18 cellular contexts compared by ENCODE assay signal in the genomic region with DNA sequence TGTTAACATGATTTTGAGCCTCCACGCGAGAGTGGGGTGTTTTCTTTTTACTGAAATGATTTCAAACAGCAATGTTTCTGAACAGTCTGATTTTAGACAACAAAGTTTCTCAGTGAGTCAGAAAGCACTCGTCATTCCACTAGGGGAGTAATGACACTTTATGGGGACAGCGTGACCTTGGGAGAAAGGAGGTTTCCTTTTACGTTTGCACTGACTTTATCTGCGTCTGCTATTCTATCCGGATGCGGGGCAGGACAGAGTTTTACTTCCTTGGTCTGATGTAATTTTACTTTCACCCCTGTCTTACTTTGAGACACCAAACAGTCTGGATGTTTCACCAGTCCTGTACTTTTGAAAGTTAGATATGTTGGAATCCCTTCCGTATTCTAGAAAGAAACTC. TPM values are rescaled to one million over a fixed set of nuclear protein-coding genes. Genes with fewer than 3 reads are reported as not detected.
DNase-seq lines count a peak whose midpoint lies in the region; ATAC-seq and TF ChIP-seq lines count a peak whose summit lies in the region.
"Had no signal": no experiment of that assay in that cellular context is flagged by ENCODE, and none has a peak within 500 bp of the region (broad histone marks: within the 10 kb centered on the region; RNA-seq: fewer than 3 reads in every experiment).

No MANE protein-coding gene starts in this region.

- peak in 1 of 2 donors; percentile 84 for TF ChIP-seq POLR2A in adrenal gland (IDR thresholded peaks at IDR 0.05)

- H3K9ac ChIP-seq in liver (ENCODE audit: low read depth in 1 of 2, low read length in 2 of 2) = no peak overlapping the region

- H3K4me3 ChIP-seq in adrenal gland (peak overlapping the region in 1 of 4 donors; percentile 27), liver (ENCODE audit: low read depth in 1 of 3, low read length in 3 of 3) (no peak overlapping the region), thoracic aorta (no peak overlapping the region)
- H3K4me3 ChIP-seq: thyroid gland had no signal

- H3K9me3 ChIP-seq in adrenal gland (replicated peaks in 1 of 3) (peaks cover 0 to 7% (median 0%) of the 10 kb centered on the region in 3 donors), liver (ENCODE audit: control insufficient read depth in 4 of 4, low read length in 3 of 4) (no peaks in the 10 kb centered on the region), thoracic aorta (no peaks in the 10 kb centered on the region)
- H3K9me3 ChIP-seq: thyroid gland had no signal

- TF ChIP-seq CTCF in adrenal gland (IDR thresholded peaks at IDR 0.05) = peak in 3 of 6 experiments; percentile 23 to 34 (median 25)
- TF ChIP-seq CTCF in liver (IDR thresholded peaks at IDR 0.05; ENCODE audit: low read depth, low read length, missing input control) = peak; percentile 5
- peak; percentile 18 for TF ChIP-seq CTCF in thoracic aorta (IDR thresholded peaks at IDR 0.05)

- DNase-seq in adrenal gland = peak; percentile 75 to 91 (median 85)
- DNase-seq in Right ventricle myocardium superior = no peak
- DNase-seq in thoracic aorta (ENCODE audit: low spot score) = no peak
- DNase-seq in activated T-cell treated with anti-CD3 and anti-CD28 coated beads, Interleukin-2, amount 50 U/mL, for 1 hour = no peak
- no peak for DNase-seq in NAMALWA (ENCODE audit: low spot score)
- DNase-seq: activated CD4-positive, alpha-beta T cell treated with anti-CD3 and anti-CD28 coated beads, Interleukin-2, amount 10 ng/mL, durations not matched to agents 24 days and 14 days; activated effector memory CD4-positive, alpha-beta T cell treated with anti-CD3 and anti-CD28 coated beads, Interleukin-2, amount 50 U/mL, for 16 hours; amygdala; cerebellar nuclear complex; DND-41; kidney glomerular epithelial cell; NCI-H1417 treated with DMSO at 0.1 percent for 48 hours; NCI-H524 had no signal

- peak in 1 of 2 donors; percentile 23 for TF ChIP-seq RAD21 in liver (IDR thresholded peaks at IDR 0.05)

- H3K36me3 ChIP-seq in adrenal gland (replicated peaks in 1 of 2) (no peaks in the 10 kb centered on the region), liver (ENCODE audit: control insufficient read depth in 4 of 4, insufficient read depth in 3 of 4, low read depth in 1 of 4, low read length in 3 of 4) (peaks cover 0 to 9% (median 3%) of the 10 kb centered on the region in 4 donors), thoracic aorta (no peaks in the 10 kb centered on the region)
- H3K36me3 ChIP-seq: thyroid gland had no signal

- H3K27ac ChIP-seq in adrenal gland (peak overlapping the region; percentile 93 to 97 (median 95)), liver (ENCODE audit: low read depth in 1 of 2, low read length in 2 of 2) (peak overlapping the region; percentile 58 to 73), thoracic aorta (peak overlapping the region; percentile 33 to 48)
- H3K27ac ChIP-seq: thyroid gland had no signal

- peaks cover 15 to 22% of the 10 kb centered on the region in 2 donors for H3K4me1 ChIP-seq in adrenal gland (replicated peaks in 1 of 2)
- peaks cover 6 to 44% (median 27%) of the 10 kb centered on the region in 4 donors for H3K4me1 ChIP-seq in liver (ENCODE audit: control insufficient read depth in 4 of 4, insufficient read depth in 4 of 4, low read length in 3 of 4)
- H3K4me1 ChIP-seq in thoracic aorta (ENCODE audit: control insufficient read depth in 1 of 2, low read depth in 2 of 2) = peaks cover 21 to 51% of the 10 kb centered on the region in 2 donors

- H3K27me3 ChIP-seq in adrenal gland = no peaks in the 10 kb centered on the region
- H3K27me3 ChIP-seq in liver (ENCODE audit: control insufficient read depth in 4 of 4, insufficient read depth in 4 of 4, low read length in 3 of 4) = no peaks in the 10 kb centered on the region
- no peaks in the 10 kb centered on the region for H3K27me3 ChIP-seq in thoracic aorta (replicated peaks; ENCODE audit: insufficient read depth)
- H3K27me3 ChIP-seq: thyroid gland had no signal

- ATAC-seq in Right ventricle myocardium superior (ENCODE audit: poor library complexity) (peak; percentile 41), thoracic aorta (ENCODE audit: insufficient number of reproducible peaks, low FRiP score, low read depth) (no peak), HG02571 (IDR thresholded peaks at IDR 0.05; ENCODE audit: unreplicated experiment) (no peak), HG03025 (IDR thresholded peaks at IDR 0.05; ENCODE audit: low FRiP score, unreplicated experiment) (no peak)
- ATAC-seq: stimulated activated effector memory CD8-positive, alpha-beta T cell treated with anti-CD3 and anti-CD28 coated beads, Interleukin-12 subunit alpha, Interleukin-12 subunit beta, amount 100 ng/mL, for 72 hours had no signal

- 28 to 42% (median 30%) methylated on average over 9 of the region's 9 CpGs for WGBS in adrenal gland, 4 donors
- 72% methylated on average over 9 of the region's 9 CpGs for WGBS in liver

- intact Hi-C loops in adrenal gland (cut with DNase I) = no loop called here
- intact Hi-C loops in Right ventricle myocardium superior (cut with DNase I) = no loop called here

TF ChIP-seq in liver, 16 proteins besides CTCF, POLR2A, EP300 and RAD21:
- no peak for TF ChIP-seq MAX (IDR thresholded peaks at IDR 0.05)
- no peak for TF ChIP-seq HNF4G (IDR thresholded peaks at IDR 0.05)
- TF ChIP-seq JUND (IDR thresholded peaks at IDR 0.05) = peak in 1 of 2 donors; percentile 30
- peak in 1 of 2 donors; percentile 41 for TF ChIP-seq RXRA (IDR thresholded peaks at IDR 0.05)
- peak; percentile 46 for TF ChIP-seq NR2F2 (IDR thresholded peaks at IDR 0.05)
- no peak for TF ChIP-seq SP1 (IDR thresholded peaks at IDR 0.05)
- TF ChIP-seq HNF4A (conservative IDR thresholded peaks at IDR 0.05) = no peak
- peak in 1 of 2 donors; percentile 7 for TF ChIP-seq GABPA (IDR thresholded peaks at IDR 0.05 in 1 of 2, conservative IDR thresholded peaks at IDR 0.05 in 1 of 2)

RNA-seq across cellular contexts. Expression of gene SLC47A1, which starts 20.7 kb away (rescaled TPM):
- 100 to 1,000 TPM; 126 to 630 (median 218) TPM for total RNA-seq in adrenal gland
- polyA plus RNA-seq in adrenal gland = 100 to 1,000 TPM; 104 to 460 (median 150) TPM
- total RNA-seq in Right ventricle myocardium superior = 3.7 TPM
- 10 to 100 TPM; 34.9 to 69.2 TPM for total RNA-seq in liver
- polyA plus RNA-seq in liver = 10 to 100 TPM; 34.8 to 39.5 TPM
- 10 to 100 TPM in 1 of 2 donors, 1 to 10 TPM in 1; 4.1 to 17.0 TPM for total RNA-seq in thoracic aorta
- total RNA-seq: activated CD4-positive, alpha-beta T cell treated with anti-CD3 and anti-CD28 coated beads, Interleukin-2, amount 10 ng/mL, durations not matched to agents 24 days and 14 days had no signal

Comparison
In these comparisons a context has a peak if more than half of its experiments do, and no peak if none do; other contexts are left out.
1. DNase-seq: peak in adrenal gland (7 of 7); none in Right ventricle myocardium superior (single experiment), thoracic aorta (single experiment), activated T-cell treated with anti-CD3 and anti-CD28 coated beads, Interleukin-2, amount 50 U/mL, for 1 hour (single experiment) and NAMALWA (single experiment).
2. H3K27ac ChIP-seq: peak in every context shown above with its lines; median percentile 95 in adrenal gland; 66 in liver; 40 in thoracic aorta.